8 cellular contexts compared by ENCODE assay signal in genomic region chr3:132722165-132723023, GRCh38. TPM values are rescaled to one million over a fixed set of nuclear protein-coding genes. Genes with fewer than 3 reads are reported as not detected.
DNase-seq lines count a peak whose midpoint lies in the region; ATAC-seq and TF ChIP-seq lines count a peak whose summit lies in the region.

NPHP3 (minus strand) TSS chr3:132722409; CDS start chr3:132722355, 54 bp downstream.

- WGBS in aorta, 2 donors: 1 to 3% methylated on average over 72 to 96 of the region's 96 CpGs

- intact Hi-C loops in T-helper 2 cell treated with Interferon-gamma antibody and Interleukin-4, amounts not matched to agents 100 ng/mL and 5 ng/mL, for 36 hours (cut with micrococcal nuclease): loop anchor here (1.0 to 5.0 kb wide), 7 partner anchors 62 to 1340 kb away; partner anchors contain the start of genes CDV3, DNAJC13, MRPL3 and NUDT16
- intact Hi-C loops in aorta (cut with DNase I): loop anchor here (2.0 to 10.0 kb wide), 3 partner anchors 662 to 852 kb away; partner anchors contain the start of gene CDV3 (in 2 of the 2)

- peak; percentile 77 to 89 for DNase-seq in NCI-H187 (lab: John Stamatoyannopoulos, UW)
- DNase-seq in anterior cingulate cortex (lab: John Stamatoyannopoulos, UW): peak; percentile 80 to 100 (median 98)
- peak; percentile 97 for DNase-seq in right atrium auricular region (ENCODE audit: low spot score)
- peak; percentile 98 for DNase-seq in putamen (ENCODE audit: low spot score)
- peak; percentile 98 to 100 for DNase-seq in aorta

- ATAC-seq in GM18499 (IDR thresholded peaks at IDR 0.05; ENCODE audit: insufficient read depth, unreplicated experiment): peak; percentile 37
- ATAC-seq in HG02938 (IDR thresholded peaks at IDR 0.05; ENCODE audit: unreplicated experiment): peak; percentile 81
- ATAC-seq in aorta (ENCODE audit: low FRiP score): peak; percentile 96

- H3K27me3 ChIP-seq in right atrium auricular region: no peaks in the 10 kb centered on the region
- H3K27me3 ChIP-seq in aorta (ENCODE audit: control insufficient read depth in 1 of 2, insufficient read depth in 2 of 2, low read length in 1 of 2): no peaks in the 10 kb centered on the region

- peak in 1 of 2 donors; percentile 4 for TF ChIP-seq CTCF in right atrium auricular region (IDR thresholded peaks at IDR 0.05)

- H3K9me3 ChIP-seq in right atrium auricular region: no peaks in the 10 kb centered on the region
- H3K9me3 ChIP-seq in aorta (ENCODE audit: control insufficient read depth, low read length): no peaks in the 10 kb centered on the region

- H3K4me1 ChIP-seq in right atrium auricular region (peaks cover 0 to 30% of the 10 kb centered on the region in 2 donors), aorta (ENCODE audit: control insufficient read depth in 1 of 2, insufficient read depth in 2 of 2, low read length in 2 of 2) (peaks cover 3 to 13% of the 10 kb centered on the region in 2 donors)

- H3K27ac ChIP-seq in right atrium auricular region (peak within 1 kb of the TSS; percentile 94 to 99), aorta (ENCODE audit: low read depth in 1 of 2, low read length in 2 of 2) (peak within 1 kb of the TSS; percentile 84 to 91)

- peak within 1 kb of the TSS; percentile 85 to 89 for H3K4me3 ChIP-seq in right atrium auricular region
- H3K4me3 ChIP-seq in aorta (ENCODE audit: low read length in 2 of 2): peak within 1 kb of the TSS; percentile 86 to 96

- H3K36me3 ChIP-seq in right atrium auricular region: no peaks in the 10 kb centered on the region
- H3K36me3 ChIP-seq in aorta (ENCODE audit: control insufficient read depth in 1 of 2, insufficient read depth in 2 of 2, low read length in 1 of 2): no peaks in the 10 kb centered on the region

RNA-seq across cellular contexts. Expression of gene NPHP3, which starts in this region (rescaled TPM):
- 18.5 and 19.2 TPM in 2 replicates for total RNA-seq in T-helper 2 cell treated with Interferon-gamma antibody and Interleukin-4, amounts not matched to agents 100 ng/mL and 5 ng/mL, for 36 hours
- total RNA-seq in right atrium auricular region: 10 to 100 TPM; 12.2 to 15.3 TPM
- total RNA-seq in aorta: 10 to 100 TPM; 38.1 to 56.9 TPM
- 10 to 100 TPM in 1 of 2 donors, 1 to 10 TPM in 1; 2.0 to 40.2 TPM for polyA plus RNA-seq in aorta

Comparison
In these comparisons a context has a peak if more than half of its experiments do, and no peak if none do; other contexts are left out.
1. Peak in every context shown above with its lines: DNase-seq, ATAC-seq, H3K4me3 ChIP-seq and H3K27ac ChIP-seq.
2. ATAC-seq: peak in every context shown above with its lines; median percentile 96 in aorta; 81 in HG02938; 37 in GM18499.